In the genomic region with DNA sequence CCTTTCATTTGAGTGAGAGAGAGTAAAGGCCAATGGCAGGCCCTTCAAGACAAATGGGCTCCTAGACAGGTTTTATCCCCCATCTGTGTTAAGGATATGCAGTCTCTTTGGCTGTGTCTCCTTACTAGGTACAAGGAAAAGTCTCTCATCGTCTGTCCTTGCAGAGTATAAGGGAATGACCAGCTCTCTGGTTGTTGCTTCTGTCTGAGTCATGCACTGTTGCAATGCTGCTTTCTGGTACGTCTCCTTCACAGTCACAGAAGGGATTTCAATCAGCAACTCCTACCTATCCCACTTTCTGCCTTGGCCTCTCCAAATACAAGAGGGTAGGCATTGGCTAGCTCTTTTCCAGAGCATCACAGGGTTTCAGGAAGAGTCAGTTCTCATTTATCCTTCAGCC, we compare ENCODE assay signal across 1 cellular context.
TF ChIP-seq lines count a peak whose summit lies in the region.

No MANE protein-coding gene starts in this region.

TF ChIP-seq in SK-N-SH treated with all-trans-retinoic acid at 6 μM for 48 hours, 23 proteins besides CTCF, POLR2A, EP300 and RAD21 (continued from another document):
- TF ChIP-seq, protein P1, sequence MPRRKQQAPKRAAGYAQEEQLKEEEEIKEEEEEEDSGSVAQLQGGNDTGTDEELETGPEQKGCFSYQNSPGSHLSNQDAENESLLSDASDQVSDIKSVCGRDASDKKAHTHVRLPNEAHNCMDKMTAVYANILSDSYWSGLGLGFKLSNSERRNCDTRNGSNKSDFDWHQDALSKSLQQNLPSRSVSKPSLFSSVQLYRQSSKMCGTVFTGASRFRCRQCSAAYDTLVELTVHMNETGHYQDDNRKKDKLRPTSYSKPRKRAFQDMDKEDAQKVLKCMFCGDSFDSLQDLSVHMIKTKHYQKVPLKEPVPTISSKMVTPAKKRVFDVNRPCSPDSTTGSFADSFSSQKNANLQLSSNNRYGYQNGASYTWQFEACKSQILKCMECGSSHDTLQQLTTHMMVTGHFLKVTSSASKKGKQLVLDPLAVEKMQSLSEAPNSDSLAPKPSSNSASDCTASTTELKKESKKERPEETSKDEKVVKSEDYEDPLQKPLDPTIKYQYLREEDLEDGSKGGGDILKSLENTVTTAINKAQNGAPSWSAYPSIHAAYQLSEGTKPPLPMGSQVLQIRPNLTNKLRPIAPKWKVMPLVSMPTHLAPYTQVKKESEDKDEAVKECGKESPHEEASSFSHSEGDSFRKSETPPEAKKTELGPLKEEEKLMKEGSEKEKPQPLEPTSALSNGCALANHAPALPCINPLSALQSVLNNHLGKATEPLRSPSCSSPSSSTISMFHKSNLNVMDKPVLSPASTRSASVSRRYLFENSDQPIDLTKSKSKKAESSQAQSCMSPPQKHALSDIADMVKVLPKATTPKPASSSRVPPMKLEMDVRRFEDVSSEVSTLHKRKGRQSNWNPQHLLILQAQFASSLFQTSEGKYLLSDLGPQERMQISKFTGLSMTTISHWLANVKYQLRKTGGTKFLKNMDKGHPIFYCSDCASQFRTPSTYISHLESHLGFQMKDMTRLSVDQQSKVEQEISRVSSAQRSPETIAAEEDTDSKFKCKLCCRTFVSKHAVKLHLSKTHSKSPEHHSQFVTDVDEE (CRISPR knock-in tag; IDR thresholded peaks at IDR 0.05), result no peak
- TF ChIP-seq ISL1 (CRISPR knock-in tag; IDR thresholded peaks at IDR 0.05), result no peak
- TF ChIP-seq TCF4 (CRISPR knock-in tag; IDR thresholded peaks at IDR 0.05; ENCODE audit: borderline replicate concordance), result no peak
- no peak for TF ChIP-seq TOX (CRISPR knock-in tag; IDR thresholded peaks at IDR 0.05; ENCODE audit: borderline replicate concordance)
- TF ChIP-seq, protein P2, sequence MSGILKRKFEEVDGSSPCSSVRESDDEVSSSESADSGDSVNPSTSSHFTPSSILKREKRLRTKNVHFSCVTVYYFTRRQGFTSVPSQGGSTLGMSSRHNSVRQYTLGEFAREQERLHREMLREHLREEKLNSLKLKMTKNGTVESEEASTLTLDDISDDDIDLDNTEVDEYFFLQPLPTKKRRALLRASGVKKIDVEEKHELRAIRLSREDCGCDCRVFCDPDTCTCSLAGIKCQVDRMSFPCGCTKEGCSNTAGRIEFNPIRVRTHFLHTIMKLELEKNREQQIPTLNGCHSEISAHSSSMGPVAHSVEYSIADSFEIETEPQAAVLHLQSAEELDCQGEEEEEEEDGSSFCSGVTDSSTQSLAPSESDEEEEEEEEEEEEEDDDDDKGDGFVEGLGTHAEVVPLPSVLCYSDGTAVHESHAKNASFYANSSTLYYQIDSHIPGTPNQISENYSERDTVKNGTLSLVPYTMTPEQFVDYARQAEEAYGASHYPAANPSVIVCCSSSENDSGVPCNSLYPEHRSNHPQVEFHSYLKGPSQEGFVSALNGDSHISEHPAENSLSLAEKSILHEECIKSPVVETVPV (CRISPR knock-in tag; IDR thresholded peaks at IDR 0.05), result no peak
- no peak for TF ChIP-seq ZC3H10 (CRISPR knock-in tag; IDR thresholded peaks at IDR 0.05)
- no peak for TF ChIP-seq RARB (CRISPR knock-in tag; IDR thresholded peaks at IDR 0.05)
- TF ChIP-seq, protein P3, sequence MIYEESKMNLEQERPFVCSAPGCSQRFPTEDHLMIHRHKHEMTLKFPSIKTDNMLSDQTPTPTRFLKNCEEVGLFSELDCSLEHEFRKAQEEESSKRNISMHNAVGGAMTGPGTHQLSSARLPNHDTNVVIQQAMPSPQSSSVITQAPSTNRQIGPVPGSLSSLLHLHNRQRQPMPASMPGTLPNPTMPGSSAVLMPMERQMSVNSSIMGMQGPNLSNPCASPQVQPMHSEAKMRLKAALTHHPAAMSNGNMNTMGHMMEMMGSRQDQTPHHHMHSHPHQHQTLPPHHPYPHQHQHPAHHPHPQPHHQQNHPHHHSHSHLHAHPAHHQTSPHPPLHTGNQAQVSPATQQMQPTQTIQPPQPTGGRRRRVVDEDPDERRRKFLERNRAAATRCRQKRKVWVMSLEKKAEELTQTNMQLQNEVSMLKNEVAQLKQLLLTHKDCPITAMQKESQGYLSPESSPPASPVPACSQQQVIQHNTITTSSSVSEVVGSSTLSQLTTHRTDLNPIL (CRISPR knock-in tag; IDR thresholded peaks at IDR 0.05; ENCODE audit: low read depth), result no peak
- TF ChIP-seq BACH2 (CRISPR knock-in tag; IDR thresholded peaks at IDR 0.05; ENCODE audit: borderline replicate concordance), result no peak
- TF ChIP-seq ARNTL (CRISPR knock-in tag; IDR thresholded peaks at IDR 0.05; ENCODE audit: borderline replicate concordance, low read depth), result no peak
